11 cellular contexts compared by ENCODE assay signal in genomic region chr11:64263021-64263946, GRCh38. TPM values are rescaled to one million over a fixed set of nuclear protein-coding genes. Genes with fewer than 3 reads are reported as not detected.
A peak's percentile ranks its signal among the peaks of the same experiment; 100 is the strongest.
DNase-seq lines count a peak whose midpoint lies in the region; ATAC-seq and TF ChIP-seq lines count a peak whose summit lies in the region.
"Had no signal": no experiment of that assay in that cellular context is flagged by ENCODE, and none has a peak within 500 bp of the region (broad histone marks: within the 10 kb centered on the region; RNA-seq: fewer than 3 reads in every experiment).

No MANE protein-coding gene starts in this region.

- H3K23ac ChIP-seq in neuronal stem cell (ENCODE audit: low read depth, low read length, poor library complexity): no peak overlapping the region

- in situ Hi-C loops in brain microvascular endothelial cell (cut with HindIII; ENCODE audit: low pct_ligation_motif_present, low sequenced_read_pairs): no loop called here

- DNase-seq in HT1080 (ENCODE audit: low read depth): peak; percentile 74
- DNase-seq in brain microvascular endothelial cell: peak; percentile 63
- no peak for DNase-seq in neuronal stem cell (ENCODE audit: low spot score)
- DNase-seq in stimulated activated CD4-positive, alpha-beta T cell treated with anti-CD3 and anti-CD28 coated beads, Interleukin-4, amount 100 ng/mL, for 1 hour: no peak
- DNase-seq: activated CD8-positive, alpha-beta T cell treated with anti-CD3 and anti-CD28 coated beads for 36 hours; effector CD4-positive, alpha-beta T cell; hippocampal formation had no signal

- H3K36me3 ChIP-seq in brain microvascular endothelial cell (replicated peaks) (peaks cover 77% of the 10 kb centered on the region), neuronal stem cell (replicated peaks in 1 of 2; ENCODE audit: control insufficient read depth in 2 of 2, insufficient read depth in 2 of 2, low read length in 2 of 2) (peaks cover 45 to 78% of the 10 kb centered on the region in 2 donors)

- no peak overlapping the region for H3K4ac ChIP-seq in neuronal stem cell (ENCODE audit: low read length)

- peak overlapping the region; percentile 54 for H3K18ac ChIP-seq in neuronal stem cell (ENCODE audit: low read length)

- ATAC-seq in GM19455 (IDR thresholded peaks at IDR 0.05; ENCODE audit: unreplicated experiment) (no peak), HG03571 (IDR thresholded peaks at IDR 0.05; ENCODE audit: unreplicated experiment) (no peak)
- ATAC-seq: activated CD8-positive, alpha-beta T cell treated with anti-CD3 and anti-CD28 coated beads for 36 hours; GM12878 had no signal

- no peaks in the 10 kb centered on the region for H3K9me3 ChIP-seq in neuronal stem cell (replicated peaks in 1 of 2; ENCODE audit: control insufficient read depth in 2 of 2, insufficient read depth in 1 of 2, low read depth in 1 of 2, low read length in 2 of 2)
- H3K9me3 ChIP-seq: Caco-2 had no signal

- H2AFZ ChIP-seq in neuronal stem cell (ENCODE audit: low read length): no peak overlapping the region

- H2BK12ac ChIP-seq in neuronal stem cell (ENCODE audit: low read length): no peak overlapping the region

- H3K14ac ChIP-seq in neuronal stem cell (ENCODE audit: low read length): no peak overlapping the region

- H2BK15ac ChIP-seq in neuronal stem cell (ENCODE audit: low read length): no peak overlapping the region

- no CpG with 5 or more reads among the region's 29 CpGs for WGBS in neuronal stem cell (ENCODE audit: extremely low coverage in 2 of 2, insufficient read length in 2 of 2, insufficient replicate concordance in 1 of 2), 2 donors

- no peak overlapping the region for H3K4me3 ChIP-seq in brain microvascular endothelial cell (ENCODE audit: low read depth, low read length)
- no peak overlapping the region for H3K4me3 ChIP-seq in neuronal stem cell (ENCODE audit: low read length in 2 of 2)
- H3K4me3 ChIP-seq: GM12878 had no signal

- peak overlapping the region; percentile 76 for H4K8ac ChIP-seq in neuronal stem cell (ENCODE audit: low read depth, low read length)

- H3K4me1 ChIP-seq in neuronal stem cell (ENCODE audit: control insufficient read depth in 2 of 2, insufficient read depth in 1 of 2, low read depth in 1 of 2, low read length in 2 of 2): peaks cover 0 to 4% of the 10 kb centered on the region in 2 donors

- peak overlapping the region; percentile 36 for H2AK5ac ChIP-seq in neuronal stem cell (ENCODE audit: low read depth, low read length)

- TF ChIP-seq CTCF in brain microvascular endothelial cell (IDR thresholded peaks at IDR 0.05; ENCODE audit: low read depth, low read length, missing control alignments): peak; percentile 33

- peaks cover 5% of the 10 kb centered on the region for H3K79me1 ChIP-seq in neuronal stem cell (ENCODE audit: low read depth, low read length)

- no peak overlapping the region for H4K91ac ChIP-seq in neuronal stem cell (ENCODE audit: low read depth, low read length, poor library complexity)

- H3K9ac ChIP-seq in neuronal stem cell (ENCODE audit: low read depth, low read length, poor library complexity): peak overlapping the region; percentile 72

- H2BK5ac ChIP-seq in neuronal stem cell (ENCODE audit: low read length): peak overlapping the region; percentile 82

- H2BK120ac ChIP-seq in neuronal stem cell (ENCODE audit: low read depth, low read length): no peak overlapping the region

- H3K27ac ChIP-seq in brain microvascular endothelial cell: peak overlapping the region; percentile 15
- H3K27ac ChIP-seq in neuronal stem cell (replicated peaks; ENCODE audit: low read length): peak overlapping the region; percentile 41

- peak overlapping the region; percentile 2 for H3K4me2 ChIP-seq in neuronal stem cell (ENCODE audit: insufficient read depth, low read length, poor library complexity, severe bottlenecking)

- H3K27me3 ChIP-seq in brain microvascular endothelial cell (replicated peaks) (no peaks in the 10 kb centered on the region), neuronal stem cell (ENCODE audit: control insufficient read depth in 3 of 3, insufficient read depth in 3 of 3, low read depth in 1 of 3, low read length in 3 of 3) (no peaks in the 10 kb centered on the region)

RNA-seq across cellular contexts. Expression of gene PLCB3, which starts 12.0 kb away (rescaled TPM):
- total RNA-seq in HT1080 (2014; rRNA removed; shearing (Covaris generic)): 50.6 and 57.4 TPM in 2 replicates
- 29.5 and 30.3 TPM in 2 replicates for polyA plus RNA-seq in HT1080 (2015; cell fraction: cytosol; rRNA removed)
- 52.7 and 59.9 TPM in 2 replicates for polyA plus RNA-seq in HT1080 (2015; cell fraction: nucleus; rRNA removed)
- polyA plus RNA-seq in neuronal stem cell (2013, experiment 1 of 2): 17.0 TPM
- polyA plus RNA-seq in neuronal stem cell (2013, experiment 2 of 2): 17.0 TPM

RNA-seq across cellular contexts. Expression of gene PPP1R14B, which starts 16.5 kb away (rescaled TPM):
- 614 and 695 TPM in 2 replicates for total RNA-seq in HT1080 (2014; rRNA removed; shearing (Covaris generic))
- 327 and 467 TPM in 2 replicates for polyA plus RNA-seq in HT1080 (2015; cell fraction: cytosol; rRNA removed)
- polyA plus RNA-seq in HT1080 (2015; cell fraction: nucleus; rRNA removed): 144 and 150 TPM in 2 replicates
- polyA plus RNA-seq in neuronal stem cell (2013, experiment 1 of 2): 292 TPM
- polyA plus RNA-seq in neuronal stem cell (2013, experiment 2 of 2): 280 TPM

RNA-seq across cellular contexts. Expression of gene BAD, which starts 21.2 kb away (rescaled TPM):
- total RNA-seq in HT1080 (2014; rRNA removed; shearing (Covaris generic)): 129 and 138 TPM in 2 replicates
- polyA plus RNA-seq in HT1080 (2015; cell fraction: cytosol; rRNA removed): 49.4 and 82.6 TPM in 2 replicates
- polyA plus RNA-seq in HT1080 (2015; cell fraction: nucleus; rRNA removed): 24.4 and 26.7 TPM in 2 replicates
- 44.3 TPM for polyA plus RNA-seq in neuronal stem cell (2013, experiment 1 of 2)
- polyA plus RNA-seq in neuronal stem cell (2013, experiment 2 of 2): 44.9 TPM

RNA-seq across cellular contexts. Expression of gene GPR137, which starts 22.4 kb away (rescaled TPM):
- total RNA-seq in HT1080 (2014; rRNA removed; shearing (Covaris generic)): 26.8 and 36.7 TPM in 2 replicates
- 44.0 and 44.4 TPM in 2 replicates for polyA plus RNA-seq in HT1080 (2015; cell fraction: cytosol; rRNA removed)
- 42.4 and 59.7 TPM in 2 replicates for polyA plus RNA-seq in HT1080 (2015; cell fraction: nucleus; rRNA removed)
- polyA plus RNA-seq in neuronal stem cell (2013, experiment 1 of 2): 25.9 TPM
- polyA plus RNA-seq in neuronal stem cell (2013, experiment 2 of 2): 24.6 TPM

RNA-seq across cellular contexts. Expression of gene FKBP2, which starts 22.4 kb away (rescaled TPM):
- total RNA-seq in HT1080 (2014; rRNA removed; shearing (Covaris generic)): 103 and 111 TPM in 2 replicates
- 57.9 and 76.7 TPM in 2 replicates for polyA plus RNA-seq in HT1080 (2015; cell fraction: cytosol; rRNA removed)
- 41.1 and 57.5 TPM in 2 replicates for polyA plus RNA-seq in HT1080 (2015; cell fraction: nucleus; rRNA removed)
- polyA plus RNA-seq in neuronal stem cell (2013, experiment 1 of 2): 36.4 TPM
- 40.7 TPM for polyA plus RNA-seq in neuronal stem cell (2013, experiment 2 of 2)

Comparison
In these comparisons a context has a peak if more than half of its experiments do, and no peak if none do; other contexts are left out.
1. DNase-seq: peak in HT1080 (single experiment) and brain microvascular endothelial cell (single experiment); none in neuronal stem cell (single experiment) and stimulated activated CD4-positive, alpha-beta T cell treated with anti-CD3 and anti-CD28 coated beads, Interleukin-4, amount 100 ng/mL, for 1 hour (single experiment).